15 cellular contexts compared by ENCODE assay signal in the genomic region with DNA sequence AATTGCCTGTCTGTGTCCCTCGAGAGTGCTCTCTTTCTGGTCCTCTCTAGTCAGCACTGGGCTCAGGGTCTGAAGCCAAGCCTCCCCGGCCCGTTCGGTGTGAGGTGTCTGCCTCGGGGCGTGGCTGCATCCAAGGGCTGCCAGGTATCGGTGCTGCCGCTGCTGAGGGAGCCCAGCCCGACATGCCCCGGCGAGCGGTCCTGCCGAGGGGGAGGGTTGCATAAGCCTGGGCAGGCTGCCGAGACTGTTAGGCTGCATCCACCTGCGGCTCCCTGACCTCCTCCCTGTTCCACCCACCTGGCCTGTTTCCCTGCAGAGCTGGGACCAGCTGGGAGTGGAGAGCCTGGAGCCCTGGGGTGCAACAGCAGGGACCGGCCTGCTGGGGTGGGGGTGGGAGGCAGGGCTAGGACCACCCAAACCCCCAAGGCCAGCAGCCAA. TPM values are rescaled to one million over a fixed set of nuclear protein-coding genes. Genes with fewer than 3 reads are reported as not detected.
DNase-seq lines count a peak whose midpoint lies in the region; ATAC-seq and TF ChIP-seq lines count a peak whose summit lies in the region.
"Had no signal": no experiment of that assay in that cellular context is flagged by ENCODE, and none has a peak within 500 bp of the region (broad histone marks: within the 10 kb centered on the region; RNA-seq: fewer than 3 reads in every experiment).

No MANE protein-coding gene starts in this region.

- TF ChIP-seq POLR2A in body of pancreas (IDR thresholded peaks at IDR 0.05) = no peak

- H3K9me3 ChIP-seq in body of pancreas = no peaks in the 10 kb centered on the region
- H3K9me3 ChIP-seq in CD8-positive, alpha-beta memory T cell (ENCODE audit: low read length) = no peaks in the 10 kb centered on the region
- H3K9me3 ChIP-seq: thoracic aorta had no signal

- peak; percentile 93 for ATAC-seq in body of pancreas

- TF ChIP-seq CTCF in body of pancreas (IDR thresholded peaks at IDR 0.05) (no peak), mesothelial cell of epicardium (IDR thresholded peaks at IDR 0.05; ENCODE audit: unreplicated experiment) (no peak)

- H3K4me3 Mint-ChIP-seq in mesothelial cell of epicardium = no peak overlapping the region
- peak overlapping the region in 1 of 7 donors; percentile 38 for H3K4me3 Mint-ChIP-seq in CD8-positive, alpha-beta memory T cell
- H3K4me3 Mint-ChIP-seq: activated CD4-positive, alpha-beta memory T cell treated with anti-CD3 and anti-CD28 coated beads for 36 hours had no signal

- POLR2A ChIA-PET in CD8-positive, alpha-beta memory T cell (lab: Charles Lee) = interaction anchor here (0.6 kb wide), 1 partner anchor 451 kb away, joined by 4 read pairs; no protein-coding TSS in a partner anchor

- CTCF ChIA-PET in CD8-positive, alpha-beta memory T cell (lab: Charles Lee) = interaction anchor here (0.6 to 3.8 kb wide), 3 partner anchors 13 to 39 kb away, joined by 3 to 26 read pairs (median 3); a partner anchor contains a TSS

- H3K4me1 ChIP-seq in body of pancreas = peaks cover 37% of the 10 kb centered on the region
- H3K4me1 ChIP-seq in CD8-positive, alpha-beta memory T cell (ENCODE audit: insufficient read depth, low read length) = peaks cover 8% of the 10 kb centered on the region

- H3K4me3 ChIP-seq in body of pancreas = no peak overlapping the region
- H3K4me3 ChIP-seq in CD8-positive, alpha-beta memory T cell (ENCODE audit: low read length) = no peak overlapping the region
- H3K4me3 ChIP-seq: thoracic aorta had no signal

- 18 to 23% methylated on average over 2 to 16 of the region's 16 CpGs for WGBS in body of pancreas, 2 donors

- peak overlapping the region; percentile 57 for H3K27ac Mint-ChIP-seq in mesothelial cell of epicardium
- H3K27ac Mint-ChIP-seq in CD8-positive, alpha-beta memory T cell = no peak overlapping the region
- H3K27ac Mint-ChIP-seq: activated CD4-positive, alpha-beta memory T cell treated with anti-CD3 and anti-CD28 coated beads for 36 hours had no signal

- DNase-seq in DMS79 (lab: John Stamatoyannopoulos, UW) (peak; percentile 75), NCI-H2081 treated with DMSO at 0.1 percent for 48 hours (lab: John Stamatoyannopoulos, UW) (peak; percentile 25), body of pancreas (peak; percentile 90 to 97 (median 95)), mesothelial cell of epicardium (ENCODE audit: low spot score in 2 of 2, unreplicated experiment in 2 of 2) (no peak), SW 1271 (lab: John Stamatoyannopoulos, UW) (no peak), cerebellar nuclear complex (lab: John Stamatoyannopoulos, UW) (no peak), OCI-M1 (lab: John Stamatoyannopoulos, UW) (no peak)
- no peak for DNase-seq in CD8-positive, alpha-beta memory T cell
- DNase-seq: activated CD4-positive, alpha-beta memory T cell treated with anti-CD3 and anti-CD28 coated beads for 36 hours; C1 segment of cervical spinal cord; glutamatergic neuron; midbrain; NCI-H187 treated with DMSO at 0.1 percent for 48 hours had no signal

- no peaks in the 10 kb centered on the region for H3K36me3 ChIP-seq in body of pancreas (replicated peaks in 1 of 2; ENCODE audit: insufficient read depth in 1 of 2, low read depth in 2 of 2)
- H3K36me3 ChIP-seq in CD8-positive, alpha-beta memory T cell (ENCODE audit: insufficient read depth, low read length) = no peaks in the 10 kb centered on the region
- H3K36me3 ChIP-seq: thoracic aorta had no signal

- H3K4me1 Mint-ChIP-seq in mesothelial cell of epicardium = peaks cover 13% of the 10 kb centered on the region
- peaks cover 6 to 14% (median 6%) of the 10 kb centered on the region in 3 donors for H3K4me1 Mint-ChIP-seq in CD8-positive, alpha-beta memory T cell

- intact Hi-C loops in body of pancreas (cut with DNase I) = no loop called here

- H3K27ac ChIP-seq in body of pancreas = peak overlapping the region; percentile 21 to 65 (median 44)
- no peak overlapping the region for H3K27ac ChIP-seq in CD8-positive, alpha-beta memory T cell (ENCODE audit: low read depth, low read length)
- H3K27ac ChIP-seq: thoracic aorta had no signal

- no peaks in the 10 kb centered on the region for H3K9me3 Mint-ChIP-seq in mesothelial cell of epicardium
- H3K9me3 Mint-ChIP-seq in CD8-positive, alpha-beta memory T cell = no peaks in the 10 kb centered on the region
- H3K9me3 Mint-ChIP-seq: activated CD4-positive, alpha-beta memory T cell treated with anti-CD3 and anti-CD28 coated beads for 36 hours had no signal

- no peaks in the 10 kb centered on the region for H3K36me3 Mint-ChIP-seq in mesothelial cell of epicardium
- no peaks in the 10 kb centered on the region for H3K36me3 Mint-ChIP-seq in CD8-positive, alpha-beta memory T cell
- H3K36me3 Mint-ChIP-seq: activated CD4-positive, alpha-beta memory T cell treated with anti-CD3 and anti-CD28 coated beads for 36 hours had no signal

- H3K27me3 ChIP-seq in body of pancreas = no peaks in the 10 kb centered on the region
- H3K27me3 ChIP-seq in CD8-positive, alpha-beta memory T cell (ENCODE audit: insufficient read depth, low read length, poor library complexity, severe bottlenecking) = peaks cover 25% of the 10 kb centered on the region

- peaks cover 22% of the 10 kb centered on the region for H3K27me3 Mint-ChIP-seq in mesothelial cell of epicardium (ENCODE audit: low read depth)
- H3K27me3 Mint-ChIP-seq in CD8-positive, alpha-beta memory T cell = peaks cover 24 to 45% of the 10 kb centered on the region in 2 donors

RNA-seq across cellular contexts. Expression of a gene that starts 6.3 kb away (rescaled TPM):
- total RNA-seq in body of pancreas (1 to 10 TPM in 1 of 2 donors, under 1 TPM in 1; 0.78 to 1.3 TPM), mesothelial cell of epicardium (3.9 to 4.7 TPM (median 4.3 TPM) in 3 replicates)
- total RNA-seq in CD8-positive, alpha-beta memory T cell = not detected
- polyA plus RNA-seq in CD8-positive, alpha-beta memory T cell = not detected
- total RNA-seq: activated CD4-positive, alpha-beta memory T cell treated with anti-CD3 and anti-CD28 coated beads for 36 hours; dermis microvascular lymphatic vessel endothelial cell had no signal

RNA-seq across cellular contexts. Expression of a gene that starts 12.4 kb away (rescaled TPM):
- total RNA-seq in body of pancreas = 10 to 100 TPM; 18.2 to 33.9 TPM
- total RNA-seq in mesothelial cell of epicardium = 23.3 to 24.9 TPM (median 24.3 TPM) in 3 replicates
- 10 to 100 TPM; 16.2 to 17.4 TPM for total RNA-seq in CD8-positive, alpha-beta memory T cell
- 18.1 TPM for polyA plus RNA-seq in CD8-positive, alpha-beta memory T cell

RNA-seq across cellular contexts. Expression of a gene that starts 40.6 kb away (rescaled TPM):
- under 1 TPM in 1 of 2 donors, not detected in 1; 0.26 TPM for total RNA-seq in body of pancreas
- 6.8 to 10.7 TPM (median 7.5 TPM) in 3 replicates for total RNA-seq in mesothelial cell of epicardium
- 1 to 10 TPM; 2.0 to 2.8 TPM for total RNA-seq in CD8-positive, alpha-beta memory T cell
- polyA plus RNA-seq in CD8-positive, alpha-beta memory T cell = 0.77 TPM

Comparison
In these comparisons a context has a peak if more than half of its experiments do, and no peak if none do; other contexts are left out.
1. DNase-seq: peak in DMS79 (single experiment), NCI-H2081 treated with DMSO at 0.1 percent for 48 hours (single experiment) and body of pancreas (4 of 4); none in mesothelial cell of epicardium (0 of 2), SW 1271 (0 of 2), cerebellar nuclear complex (0 of 2), CD8-positive, alpha-beta memory T cell (0 of 5) and OCI-M1 (single experiment).